1 cellular context compared by ENCODE assay signal in the genomic region with DNA sequence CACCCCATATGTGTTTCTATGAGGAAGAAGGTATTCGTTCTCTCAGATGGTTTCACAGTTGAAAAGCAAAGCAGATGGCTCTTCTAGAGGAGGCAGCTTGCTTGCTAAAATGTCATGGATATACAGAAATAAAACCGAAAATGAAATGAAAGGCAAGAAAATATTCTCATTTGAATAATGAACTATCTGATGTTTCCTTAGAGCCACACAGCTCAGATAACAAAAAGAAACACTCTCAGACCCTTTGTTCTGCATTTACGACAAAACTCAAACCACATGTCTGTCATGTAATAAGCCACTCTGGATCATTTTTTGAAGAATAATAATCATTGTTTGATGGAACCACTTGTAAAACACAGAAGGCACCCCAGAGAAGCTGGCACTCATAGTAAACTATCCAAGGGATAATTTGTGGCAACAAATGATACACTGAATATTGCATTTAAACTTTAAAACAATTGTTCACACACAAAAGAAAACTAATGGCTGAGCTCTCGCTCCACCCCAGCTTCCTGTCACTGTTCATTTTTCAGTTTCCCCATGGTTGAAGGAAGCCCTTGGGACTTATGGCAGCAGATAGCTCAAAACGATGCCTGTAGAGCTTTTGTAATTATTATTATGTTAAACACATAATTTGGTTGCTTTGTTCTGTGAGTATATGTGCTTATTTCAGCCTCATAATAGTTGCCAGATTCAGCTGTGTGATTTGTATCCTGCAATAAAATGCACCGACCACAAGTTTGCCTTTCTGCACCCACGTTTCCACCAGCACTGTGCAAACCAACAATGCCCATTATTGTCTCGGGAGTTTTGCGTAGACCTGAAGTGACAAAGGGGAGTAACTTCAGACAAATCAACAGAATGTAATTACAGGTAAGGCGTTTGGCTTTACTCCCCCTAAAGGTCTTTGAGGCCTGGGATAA.
TF ChIP-seq lines count a peak whose summit lies in the region.

No MANE protein-coding gene starts in this region.

TF ChIP-seq in H1, 55 proteins besides CTCF, POLR2A, EP300 and RAD21 (continued from another document):
- TF ChIP-seq SAP30 (IDR thresholded peaks at IDR 0.05; ENCODE audit: insufficient read depth, insufficient replicate concordance, low read length) (no peak), ASH2L (IDR thresholded peaks at IDR 0.05; ENCODE audit: low read length) (no peak)
